8 cellular contexts compared by ENCODE assay signal in the genomic region with DNA sequence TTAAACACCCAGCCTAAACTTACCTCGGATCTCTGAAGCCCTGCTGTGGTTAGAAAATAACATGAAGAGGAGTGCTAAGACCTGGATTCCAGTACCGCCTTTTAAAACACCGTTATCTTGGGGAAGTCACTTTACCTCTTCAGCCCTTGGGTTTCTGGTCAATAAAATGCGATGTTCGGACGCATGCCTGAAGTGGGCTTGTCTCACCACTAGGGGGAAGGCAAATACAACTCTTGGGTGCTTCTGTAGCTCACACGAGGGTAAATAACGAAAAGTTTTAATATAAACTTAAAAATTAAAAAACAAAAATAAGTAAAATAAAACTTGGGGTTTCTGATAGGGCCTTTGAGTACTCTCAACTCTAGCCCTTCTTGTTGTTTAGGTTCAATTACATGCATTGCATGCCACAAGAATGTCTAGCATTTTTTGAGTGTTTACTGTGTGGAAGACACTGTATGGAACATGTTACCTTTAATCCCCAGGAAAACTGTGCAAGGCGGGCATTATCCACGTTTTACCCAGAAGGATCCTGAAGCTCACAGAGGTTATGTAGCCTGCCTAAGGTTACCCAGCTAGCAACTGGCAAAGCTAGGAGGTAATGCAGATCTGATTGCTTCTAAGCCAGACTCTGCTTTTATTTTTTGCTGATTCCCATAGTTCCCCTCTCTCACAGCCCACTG.
A peak's percentile ranks its signal among the peaks of the same experiment; 100 is the strongest.
DNase-seq lines count a peak whose midpoint lies in the region; ATAC-seq and TF ChIP-seq lines count a peak whose summit lies in the region.

No MANE protein-coding gene starts in this region.

- no peak overlapping the region for H3K27ac ChIP-seq in lower lobe of right lung

- no peak for DNase-seq in CD14-positive monocyte (ENCODE audit: low spot score)
- DNase-seq in GM19238 (ENCODE audit: insufficient read length, low spot score) = peak; percentile 11
- peak; percentile 61 for DNase-seq in NCI-H460 (ENCODE audit: extremely low read depth, low read depth)
- DNase-seq in activated CD4-positive, alpha-beta T cell treated with anti-CD3 and anti-CD28 coated beads, Interleukin-2, amount 10 ng/mL, durations not matched to agents 24 days and 14 days = peak; percentile 85
- peak; percentile 82 for DNase-seq in dermis blood vessel endothelial cell
- no peak for DNase-seq in lower lobe of right lung
- DNase-seq in stimulated activated CD8-positive, alpha-beta memory T cell treated with anti-CD3 and anti-CD28 coated beads, Interleukin-12 subunit alpha, Interleukin-12 subunit beta, amount 100 ng/mL, for 4 hours (ENCODE audit: low read depth) = peak; percentile 2

- H3K36me3 Mint-ChIP-seq in CD14-positive monocyte = no peaks in the 10 kb centered on the region
- H3K36me3 Mint-ChIP-seq in activated CD4-positive, alpha-beta T cell treated with anti-CD3 and anti-CD28 coated beads, Interleukin-2, amount 10 ng/mL, durations not matched to agents 24 days and 14 days (ENCODE audit: low read depth) = no peaks in the 10 kb centered on the region

- no peaks in the 10 kb centered on the region for H3K36me3 ChIP-seq in lower lobe of right lung

- TF ChIP-seq CTCF in CD14-positive monocyte (IDR thresholded peaks at IDR 0.05) (peak; percentile 93), lower lobe of right lung (IDR thresholded peaks at IDR 0.05) (peak; percentile 90)

- intact Hi-C loops in CD14-positive monocyte (cut with micrococcal nuclease) (loop anchor here in 1 of 2 donors (10.0 kb wide), 1 partner anchor 598 kb away; no protein-coding TSS in a partner anchor), lower lobe of right lung (cut with DNase I) (loop anchor here (10.0 kb wide), 1 partner anchor 1028 kb away; no protein-coding TSS in a partner anchor)
- intact Hi-C loops in activated CD4-positive, alpha-beta T cell treated with anti-CD3 and anti-CD28 coated beads, Interleukin-2, amount 10 ng/mL, durations not matched to agents 24 days and 14 days (cut with micrococcal nuclease) = loop anchor here (1.0 to 10.0 kb wide), 6 partner anchors 114 to 1688 kb away; no protein-coding TSS in a partner anchor

- peak overlapping the region; percentile 31 to 34 for H3K4me3 Mint-ChIP-seq in CD14-positive monocyte
- no peak overlapping the region for H3K4me3 Mint-ChIP-seq in activated CD4-positive, alpha-beta T cell treated with anti-CD3 and anti-CD28 coated beads, Interleukin-2, amount 10 ng/mL, durations not matched to agents 24 days and 14 days

- peaks cover 13% of the 10 kb centered on the region for H3K4me1 ChIP-seq in lower lobe of right lung

- H3K27me3 Mint-ChIP-seq in CD14-positive monocyte (ENCODE audit: low read depth in 3 of 3) = peaks cover 0 to 9% (median 1%) of the 10 kb centered on the region in 3 donors
- H3K27me3 Mint-ChIP-seq in activated CD4-positive, alpha-beta T cell treated with anti-CD3 and anti-CD28 coated beads, Interleukin-2, amount 10 ng/mL, durations not matched to agents 24 days and 14 days = peaks cover 16% of the 10 kb centered on the region

- no peak overlapping the region for H3K4me3 ChIP-seq in lower lobe of right lung

- ATAC-seq in HG03175 (IDR thresholded peaks at IDR 0.05; ENCODE audit: unreplicated experiment) (peak; percentile 94), lower lobe of right lung (peak; percentile 81 to 91)

- peak overlapping the region in 2 of 7 donors; percentile 45 to 59 for H3K27ac Mint-ChIP-seq in CD14-positive monocyte
- no peak overlapping the region for H3K27ac Mint-ChIP-seq in activated CD4-positive, alpha-beta T cell treated with anti-CD3 and anti-CD28 coated beads, Interleukin-2, amount 10 ng/mL, durations not matched to agents 24 days and 14 days

- peaks cover 25% of the 10 kb centered on the region for H3K4me1 Mint-ChIP-seq in CD14-positive monocyte
- H3K4me1 Mint-ChIP-seq in activated CD4-positive, alpha-beta T cell treated with anti-CD3 and anti-CD28 coated beads, Interleukin-2, amount 10 ng/mL, durations not matched to agents 24 days and 14 days = peaks cover 12% of the 10 kb centered on the region

- no peaks in the 10 kb centered on the region for H3K9me3 Mint-ChIP-seq in CD14-positive monocyte
- no peaks in the 10 kb centered on the region for H3K9me3 Mint-ChIP-seq in activated CD4-positive, alpha-beta T cell treated with anti-CD3 and anti-CD28 coated beads, Interleukin-2, amount 10 ng/mL, durations not matched to agents 24 days and 14 days

- H3K9me3 ChIP-seq in lower lobe of right lung = no peaks in the 10 kb centered on the region

- no peaks in the 10 kb centered on the region for H3K27me3 ChIP-seq in lower lobe of right lung (ENCODE audit: low read depth)

Comparison
In these comparisons a context has a peak if more than half of its experiments do, and no peak if none do; other contexts are left out.
1. DNase-seq: peak in GM19238 (single experiment), NCI-H460 (single experiment), activated CD4-positive, alpha-beta T cell treated with anti-CD3 and anti-CD28 coated beads, Interleukin-2, amount 10 ng/mL, durations not matched to agents 24 days and 14 days (single experiment), dermis blood vessel endothelial cell (single experiment) and stimulated activated CD8-positive, alpha-beta memory T cell treated with anti-CD3 and anti-CD28 coated beads, Interleukin-12 subunit alpha, Interleukin-12 subunit beta, amount 100 ng/mL, for 4 hours (single experiment); none in CD14-positive monocyte (single experiment) and lower lobe of right lung (single experiment).